Comparison of ENCODE assay signal across 1 cellular context in the genomic region with DNA sequence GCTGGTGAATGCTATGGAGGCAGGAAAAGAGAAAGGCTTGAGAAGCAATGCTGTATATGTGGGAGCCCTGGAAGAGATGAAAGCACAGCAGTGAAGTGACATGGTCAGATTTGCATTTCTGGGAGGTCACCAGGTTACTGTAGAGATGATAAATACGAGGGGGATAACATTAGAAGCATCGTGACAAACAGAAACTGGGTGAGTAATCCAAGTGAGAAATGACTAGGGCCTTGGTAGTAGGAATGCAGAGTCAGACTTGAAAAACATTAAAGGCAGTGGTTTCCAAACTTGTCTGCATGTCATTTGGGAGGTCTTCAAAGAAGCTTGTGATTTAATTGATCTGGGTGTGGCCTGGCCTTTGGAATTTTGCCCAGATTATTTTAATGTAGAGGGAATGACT.
TF ChIP-seq lines count a peak whose summit lies in the region.

No MANE protein-coding gene starts in this region.

TF ChIP-seq in GM23338, 12 proteins besides CTCF, POLR2A, EP300 and RAD21 (continued from another document):
- TF ChIP-seq, protein P1, sequence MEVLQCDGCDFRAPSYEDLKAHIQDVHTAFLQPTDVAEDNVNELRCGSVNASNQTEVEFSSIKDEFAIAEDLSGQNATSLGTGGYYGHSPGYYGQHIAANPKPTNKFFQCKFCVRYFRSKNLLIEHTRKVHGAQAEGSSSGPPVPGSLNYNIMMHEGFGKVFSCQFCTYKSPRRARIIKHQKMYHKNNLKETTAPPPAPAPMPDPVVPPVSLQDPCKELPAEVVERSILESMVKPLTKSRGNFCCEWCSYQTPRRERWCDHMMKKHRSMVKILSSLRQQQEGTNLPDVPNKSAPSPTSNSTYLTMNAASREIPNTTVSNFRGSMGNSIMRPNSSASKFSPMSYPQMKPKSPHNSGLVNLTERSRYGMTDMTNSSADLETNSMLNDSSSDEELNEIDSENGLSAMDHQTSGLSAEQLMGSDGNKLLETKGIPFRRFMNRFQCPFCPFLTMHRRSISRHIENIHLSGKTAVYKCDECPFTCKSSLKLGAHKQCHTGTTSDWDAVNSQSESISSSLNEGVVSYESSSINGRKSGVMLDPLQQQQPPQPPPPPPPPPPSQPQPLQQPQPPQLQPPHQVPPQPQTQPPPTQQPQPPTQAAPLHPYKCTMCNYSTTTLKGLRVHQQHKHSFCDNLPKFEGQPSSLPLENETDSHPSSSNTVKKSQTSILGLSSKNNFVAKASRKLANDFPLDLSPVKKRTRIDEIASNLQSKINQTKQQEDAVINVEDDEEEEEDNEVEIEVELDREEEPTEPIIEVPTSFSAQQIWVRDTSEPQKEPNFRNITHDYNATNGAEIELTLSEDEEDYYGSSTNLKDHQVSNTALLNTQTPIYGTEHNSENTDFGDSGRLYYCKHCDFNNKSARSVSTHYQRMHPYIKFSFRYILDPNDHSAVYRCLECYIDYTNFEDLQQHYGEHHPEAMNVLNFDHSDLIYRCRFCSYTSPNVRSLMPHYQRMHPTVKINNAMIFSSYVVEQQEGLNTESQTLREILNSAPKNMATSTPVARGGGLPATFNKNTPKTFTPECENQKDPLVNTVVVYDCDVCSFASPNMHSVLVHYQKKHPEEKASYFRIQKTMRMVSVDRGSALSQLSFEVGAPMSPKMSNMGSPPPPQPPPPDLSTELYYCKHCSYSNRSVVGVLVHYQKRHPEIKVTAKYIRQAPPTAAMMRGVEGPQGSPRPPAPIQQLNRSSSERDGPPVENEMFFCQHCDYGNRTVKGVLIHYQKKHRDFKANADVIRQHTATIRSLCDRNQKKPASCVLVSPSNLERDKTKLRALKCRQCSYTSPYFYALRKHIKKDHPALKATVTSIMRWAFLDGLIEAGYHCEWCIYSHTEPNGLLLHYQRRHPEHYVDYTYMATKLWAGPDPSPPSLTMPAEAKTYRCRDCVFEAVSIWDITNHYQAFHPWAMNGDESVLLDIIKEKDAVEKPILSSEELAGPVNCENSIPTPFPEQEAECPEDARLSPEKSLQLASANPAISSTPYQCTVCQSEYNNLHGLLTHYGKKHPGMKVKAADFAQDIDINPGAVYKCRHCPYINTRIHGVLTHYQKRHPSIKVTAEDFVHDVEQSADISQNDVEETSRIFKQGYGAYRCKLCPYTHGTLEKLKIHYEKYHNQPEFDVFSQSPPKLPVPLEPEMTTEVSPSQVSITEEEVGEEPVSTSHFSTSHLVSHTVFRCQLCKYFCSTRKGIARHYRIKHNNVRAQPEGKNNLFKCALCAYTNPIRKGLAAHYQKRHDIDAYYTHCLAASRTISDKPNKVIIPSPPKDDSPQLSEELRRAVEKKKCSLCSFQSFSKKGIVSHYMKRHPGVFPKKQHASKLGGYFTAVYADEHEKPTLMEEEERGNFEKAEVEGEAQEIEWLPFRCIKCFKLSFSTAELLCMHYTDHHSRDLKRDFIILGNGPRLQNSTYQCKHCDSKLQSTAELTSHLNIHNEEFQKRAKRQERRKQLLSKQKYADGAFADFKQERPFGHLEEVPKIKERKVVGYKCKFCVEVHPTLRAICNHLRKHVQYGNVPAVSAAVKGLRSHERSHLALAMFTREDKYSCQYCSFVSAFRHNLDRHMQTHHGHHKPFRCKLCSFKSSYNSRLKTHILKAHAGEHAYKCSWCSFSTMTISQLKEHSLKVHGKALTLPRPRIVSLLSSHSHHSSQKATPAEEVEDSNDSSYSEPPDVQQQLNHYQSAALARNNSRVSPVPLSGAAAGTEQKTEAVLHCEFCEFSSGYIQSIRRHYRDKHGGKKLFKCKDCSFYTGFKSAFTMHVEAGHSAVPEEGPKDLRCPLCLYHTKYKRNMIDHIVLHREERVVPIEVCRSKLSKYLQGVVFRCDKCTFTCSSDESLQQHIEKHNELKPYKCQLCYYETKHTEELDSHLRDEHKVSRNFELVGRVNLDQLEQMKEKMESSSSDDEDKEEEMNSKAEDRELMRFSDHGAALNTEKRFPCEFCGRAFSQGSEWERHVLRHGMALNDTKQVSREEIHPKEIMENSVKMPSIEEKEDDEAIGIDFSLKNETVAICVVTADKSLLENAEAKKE (CRISPR knock-in tag; IDR thresholded peaks at IDR 0.05): no peak
- TF ChIP-seq NANOG (IDR thresholded peaks at IDR 0.05; ENCODE audit: borderline replicate concordance): no peak
- no peak for TF ChIP-seq CREB1 (CRISPR knock-in tag; IDR thresholded peaks at IDR 0.05; ENCODE audit: low read depth)
- TF ChIP-seq REST (IDR thresholded peaks at IDR 0.05; ENCODE audit: unreplicated experiment): no peak
- no peak for TF ChIP-seq ZNF114 (CRISPR knock-in tag; IDR thresholded peaks at IDR 0.05)
- no peak for TF ChIP-seq POLR2AphosphoS5 (IDR thresholded peaks at IDR 0.05; ENCODE audit: low read depth)
- no peak for TF ChIP-seq ZNF331 (CRISPR knock-in tag; IDR thresholded peaks at IDR 0.05; ENCODE audit: low read depth)
- no peak for TF ChIP-seq STAT1 (IDR thresholded peaks at IDR 0.05; ENCODE audit: unreplicated experiment)
- TF ChIP-seq JUNB (IDR thresholded peaks at IDR 0.05; ENCODE audit: unreplicated experiment): no peak
- no peak for TF ChIP-seq EZH2phosphoT487 (IDR thresholded peaks at IDR 0.05; ENCODE audit: unreplicated experiment)
TF ChIP-seq in GM23338: peak in this region for 0.
